ENCODE assay signal across 1 cellular context in the genomic region with DNA sequence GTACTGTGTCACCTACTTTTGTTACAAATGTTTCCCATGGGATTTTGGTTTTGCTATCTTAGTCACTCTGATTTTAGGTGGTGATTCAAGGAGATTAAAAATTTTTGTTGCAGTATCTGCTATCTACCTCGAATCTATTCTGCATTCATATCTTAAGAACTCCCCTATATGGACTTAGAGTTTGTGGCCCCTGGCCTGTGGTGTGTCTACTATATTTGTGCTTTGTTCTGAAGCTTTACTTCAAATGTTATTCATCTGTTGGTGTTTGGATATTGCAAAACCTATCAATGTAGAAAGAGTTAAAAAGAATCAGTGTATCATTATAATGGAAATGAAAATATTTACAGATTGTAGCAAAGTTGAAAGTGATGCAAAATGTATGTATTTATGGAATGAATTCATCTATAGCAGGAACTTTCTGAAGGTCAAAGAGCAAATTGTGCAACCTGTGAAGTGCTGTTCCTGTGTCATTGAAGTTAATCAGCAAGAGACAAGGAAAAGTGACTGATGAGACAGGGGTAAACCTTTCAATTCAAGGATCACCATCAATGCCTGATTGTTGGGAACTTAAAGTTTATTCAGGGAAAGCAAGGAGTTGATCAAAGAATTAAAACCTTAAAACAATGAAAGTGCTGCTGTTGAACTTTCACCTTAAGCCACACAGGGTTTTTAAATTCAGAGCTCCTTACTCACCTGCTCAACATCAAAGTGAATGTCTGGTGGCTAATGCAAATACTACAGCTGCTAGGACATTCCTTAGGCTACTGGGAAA.
TF ChIP-seq lines count a peak whose summit lies in the region.

No MANE protein-coding gene starts in this region.

TF ChIP-seq in HEK293, 187 proteins besides CTCF, POLR2A, EP300 and RAD21:
- TF ChIP-seq, protein P1, sequence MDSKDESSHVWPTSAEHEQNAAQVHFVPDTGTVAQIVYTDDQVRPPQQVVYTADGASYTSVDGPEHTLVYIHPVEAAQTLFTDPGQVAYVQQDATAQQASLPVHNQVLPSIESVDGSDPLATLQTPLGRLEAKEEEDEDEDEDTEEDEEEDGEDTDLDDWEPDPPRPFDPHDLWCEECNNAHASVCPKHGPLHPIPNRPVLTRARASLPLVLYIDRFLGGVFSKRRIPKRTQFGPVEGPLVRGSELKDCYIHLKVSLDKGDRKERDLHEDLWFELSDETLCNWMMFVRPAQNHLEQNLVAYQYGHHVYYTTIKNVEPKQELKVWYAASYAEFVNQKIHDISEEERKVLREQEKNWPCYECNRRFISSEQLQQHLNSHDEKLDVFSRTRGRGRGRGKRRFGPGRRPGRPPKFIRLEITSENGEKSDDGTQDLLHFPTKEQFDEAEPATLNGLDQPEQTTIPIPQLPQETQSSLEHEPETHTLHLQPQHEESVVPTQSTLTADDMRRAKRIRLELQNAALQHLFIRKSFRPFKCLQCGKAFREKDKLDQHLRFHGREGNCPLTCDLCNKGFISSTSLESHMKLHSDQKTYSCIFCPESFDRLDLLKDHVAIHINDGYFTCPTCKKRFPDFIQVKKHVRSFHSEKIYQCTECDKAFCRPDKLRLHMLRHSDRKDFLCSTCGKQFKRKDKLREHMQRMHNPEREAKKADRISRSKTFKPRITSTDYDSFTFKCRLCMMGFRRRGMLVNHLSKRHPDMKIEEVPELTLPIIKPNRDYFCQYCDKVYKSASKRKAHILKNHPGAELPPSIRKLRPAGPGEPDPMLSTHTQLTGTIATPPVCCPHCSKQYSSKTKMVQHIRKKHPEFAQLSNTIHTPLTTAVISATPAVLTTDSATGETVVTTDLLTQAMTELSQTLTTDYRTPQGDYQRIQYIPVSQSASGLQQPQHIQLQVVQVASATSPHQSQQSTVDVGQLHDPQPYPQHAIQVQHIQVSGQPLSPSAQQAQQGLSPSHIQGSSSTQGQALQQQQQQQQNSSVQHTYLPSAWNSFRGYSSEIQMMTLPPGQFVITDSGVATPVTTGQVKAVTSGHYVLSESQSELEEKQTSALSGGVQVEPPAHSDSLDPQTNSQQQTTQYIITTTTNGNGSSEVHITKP (tag by site-specific recombination; IDR thresholded peaks at IDR 0.05) = peak; percentile 48
- TF ChIP-seq ZNF549 (tag by site-specific recombination; IDR thresholded peaks at IDR 0.05) (no peak), MZF1 (tag by site-specific recombination; IDR thresholded peaks at IDR 0.05; ENCODE audit: borderline replicate concordance) (no peak), ZNF423 (tag by site-specific recombination; IDR thresholded peaks at IDR 0.05) (no peak), GLI4 (tag by site-specific recombination; IDR thresholded peaks at IDR 0.05) (no peak), ZFHX2 (tag by site-specific recombination; conservative IDR thresholded peaks at IDR 0.05) (no peak), TCF7L2 (IDR thresholded peaks at IDR 0.05; ENCODE audit: borderline replicate concordance, low read depth, low read length) (no peak), ZNF248 (tag by site-specific recombination; IDR thresholded peaks at IDR 0.05) (no peak), PRDM1 (tag by site-specific recombination; IDR thresholded peaks at IDR 0.05) (peak; percentile 77), ZNF350 (tag by site-specific recombination; IDR thresholded peaks at IDR 0.05) (no peak), KLF8 (tag by site-specific recombination; IDR thresholded peaks at IDR 0.05) (no peak), ZNF776 (tag by site-specific recombination; IDR thresholded peaks at IDR 0.05; ENCODE audit: borderline replicate concordance) (no peak)
- TF ChIP-seq, protein P2, sequence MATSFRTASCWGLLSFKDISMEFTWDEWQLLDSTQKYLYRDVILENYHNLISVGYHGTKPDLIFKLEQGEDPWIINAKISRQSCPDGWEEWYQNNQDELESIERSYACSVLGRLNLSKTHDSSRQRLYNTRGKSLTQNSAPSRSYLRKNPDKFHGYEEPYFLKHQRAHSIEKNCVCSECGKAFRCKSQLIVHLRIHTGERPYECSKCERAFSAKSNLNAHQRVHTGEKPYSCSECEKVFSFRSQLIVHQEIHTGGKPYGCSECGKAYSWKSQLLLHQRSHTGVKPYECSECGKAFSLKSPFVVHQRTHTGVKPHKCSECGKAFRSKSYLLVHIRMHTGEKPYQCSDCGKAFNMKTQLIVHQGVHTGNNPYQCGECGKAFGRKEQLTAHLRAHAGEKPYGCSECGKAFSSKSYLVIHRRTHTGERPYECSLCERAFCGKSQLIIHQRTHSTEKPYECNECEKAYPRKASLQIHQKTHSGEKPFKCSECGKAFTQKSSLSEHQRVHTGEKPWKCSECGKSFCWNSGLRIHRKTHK (tag by site-specific recombination; IDR thresholded peaks at IDR 0.05) = no peak
- TF ChIP-seq, protein P3, sequence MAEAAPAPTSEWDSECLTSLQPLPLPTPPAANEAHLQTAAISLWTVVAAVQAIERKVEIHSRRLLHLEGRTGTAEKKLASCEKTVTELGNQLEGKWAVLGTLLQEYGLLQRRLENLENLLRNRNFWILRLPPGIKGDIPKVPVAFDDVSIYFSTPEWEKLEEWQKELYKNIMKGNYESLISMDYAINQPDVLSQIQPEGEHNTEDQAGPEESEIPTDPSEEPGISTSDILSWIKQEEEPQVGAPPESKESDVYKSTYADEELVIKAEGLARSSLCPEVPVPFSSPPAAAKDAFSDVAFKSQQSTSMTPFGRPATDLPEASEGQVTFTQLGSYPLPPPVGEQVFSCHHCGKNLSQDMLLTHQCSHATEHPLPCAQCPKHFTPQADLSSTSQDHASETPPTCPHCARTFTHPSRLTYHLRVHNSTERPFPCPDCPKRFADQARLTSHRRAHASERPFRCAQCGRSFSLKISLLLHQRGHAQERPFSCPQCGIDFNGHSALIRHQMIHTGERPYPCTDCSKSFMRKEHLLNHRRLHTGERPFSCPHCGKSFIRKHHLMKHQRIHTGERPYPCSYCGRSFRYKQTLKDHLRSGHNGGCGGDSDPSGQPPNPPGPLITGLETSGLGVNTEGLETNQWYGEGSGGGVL (tag by site-specific recombination; IDR thresholded peaks at IDR 0.05) = no peak
- TF ChIP-seq, protein P4, sequence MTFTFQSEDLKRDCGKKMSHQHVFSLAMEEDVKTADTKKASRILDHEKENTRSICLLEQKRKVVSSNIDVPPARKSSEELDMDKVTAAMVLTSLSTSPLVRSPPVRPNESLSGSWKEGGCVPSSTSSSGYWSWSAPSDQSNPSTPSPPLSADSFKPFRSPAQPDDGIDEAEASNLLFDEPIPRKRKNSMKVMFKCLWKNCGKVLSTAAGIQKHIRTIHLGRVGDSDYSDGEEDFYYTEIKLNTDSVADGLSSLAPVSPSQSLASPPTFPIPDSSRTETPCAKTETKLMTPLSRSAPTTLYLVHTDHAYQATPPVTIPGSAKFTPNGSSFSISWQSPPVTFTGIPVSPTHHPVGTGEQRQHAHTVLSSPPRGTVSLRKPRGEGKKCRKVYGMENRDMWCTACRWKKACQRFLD (tag by site-specific recombination; IDR thresholded peaks at IDR 0.05) = no peak
- TF ChIP-seq, protein P5, sequence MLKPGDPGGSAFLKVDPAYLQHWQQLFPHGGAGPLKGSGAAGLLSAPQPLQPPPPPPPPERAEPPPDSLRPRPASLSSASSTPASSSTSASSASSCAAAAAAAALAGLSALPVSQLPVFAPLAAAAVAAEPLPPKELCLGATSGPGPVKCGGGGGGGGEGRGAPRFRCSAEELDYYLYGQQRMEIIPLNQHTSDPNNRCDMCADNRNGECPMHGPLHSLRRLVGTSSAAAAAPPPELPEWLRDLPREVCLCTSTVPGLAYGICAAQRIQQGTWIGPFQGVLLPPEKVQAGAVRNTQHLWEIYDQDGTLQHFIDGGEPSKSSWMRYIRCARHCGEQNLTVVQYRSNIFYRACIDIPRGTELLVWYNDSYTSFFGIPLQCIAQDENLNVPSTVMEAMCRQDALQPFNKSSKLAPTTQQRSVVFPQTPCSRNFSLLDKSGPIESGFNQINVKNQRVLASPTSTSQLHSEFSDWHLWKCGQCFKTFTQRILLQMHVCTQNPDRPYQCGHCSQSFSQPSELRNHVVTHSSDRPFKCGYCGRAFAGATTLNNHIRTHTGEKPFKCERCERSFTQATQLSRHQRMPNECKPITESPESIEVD (tag by site-specific recombination; IDR thresholded peaks at IDR 0.05) = no peak
